12 cellular contexts compared by ENCODE assay signal in genomic region chr19:19154768-19155494, GRCh38. TPM values are rescaled to one million over a fixed set of nuclear protein-coding genes. Genes with fewer than 3 reads are reported as not detected.
"Had no signal": no experiment of that assay in that cellular context is flagged by ENCODE, and none has a peak within 500 bp of the region (broad histone marks: within the 10 kb centered on the region; RNA-seq: fewer than 3 reads in every experiment).

No MANE protein-coding gene starts in this region.

- H3K36me3 Mint-ChIP-seq: natural killer cell treated with Interleukin-12 subunit alpha and Interleukin-12 subunit beta and Interleukin-15 and Interleukin-18, amount 100 ng/mL, for 72 hours had no signal

- ATAC-seq: activated naive CD4-positive, alpha-beta T cell treated with anti-CD3 and anti-CD28 coated beads, Interleukin-2, amount 50 U/mL, for 72 hours; left lobe of liver; sciatic nerve had no signal

- H3K27me3 Mint-ChIP-seq: activated CD4-positive, alpha-beta memory T cell treated with anti-CD3 and anti-CD28 coated beads for 36 hours; activated T-cell treated with anti-CD3 and anti-CD28 coated beads, Interleukin-2, amount 50 U/mL, for 24 hours; natural killer cell treated with Interleukin-12 subunit alpha and Interleukin-12 subunit beta and Interleukin-15 and Interleukin-18, amount 100 ng/mL, for 72 hours had no signal

- H3K4me3 ChIP-seq: prostate gland, thoracic aorta had no signal

- H3K27ac Mint-ChIP-seq: activated CD4-positive, alpha-beta memory T cell treated with anti-CD3 and anti-CD28 coated beads for 36 hours; activated naive CD4-positive, alpha-beta T cell treated with anti-CD3 and anti-CD28 coated beads, Interleukin-2, amount 50 U/mL, for 72 hours; activated T-cell treated with anti-CD3 and anti-CD28 coated beads, Interleukin-2, amount 50 U/mL, for 24 hours; natural killer cell treated with Interleukin-12 subunit alpha and Interleukin-12 subunit beta and Interleukin-15 and Interleukin-18, amount 100 ng/mL, for 72 hours had no signal

- H3K9me3 Mint-ChIP-seq: activated CD4-positive, alpha-beta memory T cell treated with anti-CD3 and anti-CD28 coated beads for 36 hours; activated naive CD4-positive, alpha-beta T cell treated with anti-CD3 and anti-CD28 coated beads, Interleukin-2, amount 50 U/mL, for 72 hours; activated T-cell treated with anti-CD3 and anti-CD28 coated beads, Interleukin-2, amount 50 U/mL, for 24 hours; natural killer cell treated with Interleukin-12 subunit alpha and Interleukin-12 subunit beta and Interleukin-15 and Interleukin-18, amount 100 ng/mL, for 72 hours had no signal

- H3K4me1 ChIP-seq: prostate gland had no signal

- H3K27ac ChIP-seq: prostate gland, thoracic aorta had no signal

- H3K9me3 ChIP-seq: prostate gland, thoracic aorta had no signal

- H3K4me3 Mint-ChIP-seq: activated CD4-positive, alpha-beta memory T cell treated with anti-CD3 and anti-CD28 coated beads for 36 hours; activated T-cell treated with anti-CD3 and anti-CD28 coated beads, Interleukin-2, amount 50 U/mL, for 24 hours; natural killer cell treated with Interleukin-12 subunit alpha and Interleukin-12 subunit beta and Interleukin-15 and Interleukin-18, amount 100 ng/mL, for 72 hours had no signal

- H3K36me3 ChIP-seq: prostate gland had no signal

- DNase-seq: activated CD4-positive, alpha-beta memory T cell treated with anti-CD3 and anti-CD28 coated beads for 36 hours; activated T-cell treated with anti-CD3 and anti-CD28 coated beads, Interleukin-2, amount 50 U/mL, for 24 hours; amniotic stem cell; occipital lobe; T-helper 1 cell; T1000 had no signal

RNA-seq across cellular contexts. Expression of gene MEF2B, which starts 15.1 kb away (rescaled TPM):
- total RNA-seq: occipital lobe, prostate gland had no signal
